ENCODE assay signal across 8 cellular contexts in the genomic region with DNA sequence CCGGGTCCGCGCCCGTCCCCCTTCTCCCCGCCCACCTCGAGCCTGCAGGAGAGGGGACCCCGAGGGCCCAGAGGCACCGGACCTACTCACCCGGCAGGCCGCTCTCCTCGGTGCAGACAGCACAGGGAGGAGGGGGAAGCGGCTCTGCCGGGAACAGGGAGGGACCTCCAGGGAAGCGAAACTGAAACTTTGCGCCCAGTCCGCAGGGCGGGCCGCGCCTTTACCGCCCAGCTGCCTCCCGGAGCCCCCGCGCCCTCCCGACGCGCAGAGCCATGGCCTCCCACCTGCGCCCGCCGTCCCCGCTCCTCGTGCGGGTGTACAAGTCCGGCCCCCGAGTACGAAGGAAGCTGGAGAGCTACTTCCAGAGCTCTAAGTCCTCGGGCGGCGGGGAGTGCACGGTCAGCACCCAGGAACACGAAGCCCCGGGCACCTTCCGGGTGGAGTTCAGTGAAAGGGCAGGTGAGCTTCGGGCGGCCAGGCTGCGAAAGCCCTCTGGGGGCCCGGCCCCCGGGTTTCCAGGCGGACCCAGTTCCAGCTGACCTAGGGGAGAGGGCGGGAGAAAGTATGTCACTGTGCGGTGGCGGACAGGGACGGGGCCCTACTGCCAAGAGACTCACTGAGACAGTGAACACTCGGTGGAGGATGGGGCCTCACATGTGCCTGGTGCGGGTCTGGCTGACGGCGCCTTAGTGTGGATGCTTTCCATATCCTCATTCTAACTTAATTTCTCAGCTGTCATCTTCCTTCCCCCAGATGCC. TPM values are rescaled to one million over a fixed set of nuclear protein-coding genes. Genes with fewer than 3 reads are reported as not detected.
DNase-seq lines count a peak whose midpoint lies in the region; ATAC-seq and TF ChIP-seq lines count a peak whose summit lies in the region.

DTX3L (plus strand) TSS at position 184 of the 758 bp plus-strand sequence; CDS start at position 273, 89 bp downstream.
PARP9 (minus strand) TSS at position 146 of the 758 bp plus-strand sequence. CDS start 4,680 bp downstream, outside the sequence.

- no peaks in the 10 kb centered on the region for H3K9me3 ChIP-seq in aorta (ENCODE audit: control insufficient read depth, low read length)

- ATAC-seq in HG02763 (IDR thresholded peaks at IDR 0.05; ENCODE audit: unreplicated experiment) (peak; percentile 61), aorta (ENCODE audit: low FRiP score) (peak; percentile 97)

- TF ChIP-seq CTCF in GM12875 (IDR thresholded peaks at IDR 0.05; ENCODE audit: borderline replicate concordance, insufficient read depth, low read depth, low read length): no peak

- peak within 1 kb of the TSS; percentile 5 to 59 for H3K27ac ChIP-seq in aorta (ENCODE audit: low read depth in 1 of 2, low read length in 2 of 2)

- DNase-seq in NCI-H146 (lab: John Stamatoyannopoulos, UW) (peak; percentile 87), T1000 (lab: John Stamatoyannopoulos, UW) (peak; percentile 45), astrocyte of the hippocampus (ENCODE audit: low read depth, low spot score) (peak; percentile 91), hepatic stellate cell (ENCODE audit: low spot score) (peak; percentile 94), retina (peak; percentile 88), aorta (peak; percentile 92 to 93)

- H3K4me3 ChIP-seq in GM12875 (ENCODE audit: low read depth, low read length) (peak within 1 kb of the TSS; percentile 82), aorta (ENCODE audit: low read length in 2 of 2) (peak within 1 kb of the TSS; percentile 65 to 77)

- WGBS in aorta, 2 donors: 0% methylated on average over 54 to 56 of the region's 56 CpGs

- peaks cover 0 to 2% of the 10 kb centered on the region in 2 donors for H3K36me3 ChIP-seq in aorta (ENCODE audit: control insufficient read depth in 1 of 2, insufficient read depth in 2 of 2, low read length in 1 of 2)

- H3K27me3 ChIP-seq in aorta (ENCODE audit: control insufficient read depth in 1 of 2, insufficient read depth in 2 of 2, low read length in 1 of 2): no peaks in the 10 kb centered on the region

- no peaks in the 10 kb centered on the region for H3K4me1 ChIP-seq in aorta (ENCODE audit: control insufficient read depth in 1 of 2, insufficient read depth in 2 of 2, low read length in 2 of 2)

- intact Hi-C loops in aorta (cut with DNase I): loop anchor here in 1 of 2 donors (5.0 kb wide), 1 partner anchor 118 kb away; the partner anchor contains the start of gene PARP14

RNA-seq across cellular contexts. Expression of gene DTX3L, which starts in this region (rescaled TPM):
- total RNA-seq in aorta: 10 to 100 TPM; 26.6 to 33.3 TPM
- polyA plus RNA-seq in aorta: 1 to 10 TPM; 5.5 to 6.0 TPM

RNA-seq across cellular contexts. Expression of gene PARP9, which starts in this region (rescaled TPM):
- total RNA-seq in aorta: 10 to 100 TPM; 30.4 to 41.9 TPM
- 10 to 100 TPM; 13.5 to 20.5 TPM for polyA plus RNA-seq in aorta

Comparison
In these comparisons a context has a peak if more than half of its experiments do, and no peak if none do; other contexts are left out.
1. Peak in every context shown above with its lines: DNase-seq, ATAC-seq, H3K4me3 ChIP-seq and H3K27ac ChIP-seq.